ENCODE assay signal across 36 cellular contexts in genomic region chr10:133271521-133272300, GRCh38. TPM values are rescaled to one million over a fixed set of nuclear protein-coding genes. Genes with fewer than 3 reads are reported as not detected.
"Had no signal": no experiment of that assay in that cellular context is flagged by ENCODE, and none has a peak within 500 bp of the region (broad histone marks: within the 10 kb centered on the region; RNA-seq: fewer than 3 reads in every experiment).

No MANE protein-coding gene starts in this region.

- H3K27ac Mint-ChIP-seq: activated CD8-positive, alpha-beta T cell treated with anti-CD3 and anti-CD28 coated beads, Interleukin-2, amount 10 ng/mL, durations not matched to agents 7 days and 5 days; activated naive CD4-positive, alpha-beta T cell treated with anti-CD3 and anti-CD28 coated beads, Interleukin-2, amount 50 U/mL, for 24 hours; activated naive CD8-positive, alpha-beta T cell treated with anti-CD3 and anti-CD28 coated beads, Interleukin-2, amount 10 ng/mL, durations not matched to agents 7 days and 5 days; activated T-cell treated with anti-CD3 and anti-CD28 coated beads, Interleukin-2, amount 50 U/mL, for 24 hours; activated T-helper 2 cell treated with anti-CD3 and anti-CD28 coated beads, Interferon-gamma antibody, Interleukin-2, Interleukin-4, amounts not matched to agents 10 μg/mL and 5 μg/mL and 100 μg/mL, durations not matched to agents 14 hours and 24 hours and 36 hours; T-cell; T-helper 17 cell had no signal

- H3K9me3 ChIP-seq: ascending aorta, MG63, Peyer's patch had no signal

- H3K36me3 ChIP-seq: cardiac muscle cell, MG63 had no signal

- H3K27me3 ChIP-seq: ascending aorta, MG63 had no signal

- H3K9me3 Mint-ChIP-seq: activated naive CD4-positive, alpha-beta T cell treated with anti-CD3 and anti-CD28 coated beads, Interleukin-2, amount 50 U/mL, for 24 hours; activated naive CD8-positive, alpha-beta T cell treated with anti-CD3 and anti-CD28 coated beads, Interleukin-2, amount 10 ng/mL, durations not matched to agents 7 days and 5 days; activated T-cell treated with anti-CD3 and anti-CD28 coated beads, Interleukin-2, amount 50 U/mL, for 24 hours; activated T-helper 2 cell treated with anti-CD3 and anti-CD28 coated beads, Interferon-gamma antibody, Interleukin-2, Interleukin-4, amounts not matched to agents 10 μg/mL and 5 μg/mL and 100 μg/mL, durations not matched to agents 14 hours and 24 hours and 36 hours; central memory CD8-positive, alpha-beta T cell; T-cell had no signal

- H3K4me3 Mint-ChIP-seq: activated CD8-positive, alpha-beta T cell treated with anti-CD3 and anti-CD28 coated beads, Interleukin-2, amount 10 ng/mL, durations not matched to agents 7 days and 5 days; activated naive CD4-positive, alpha-beta T cell treated with anti-CD3 and anti-CD28 coated beads, Interleukin-2, amount 50 U/mL, for 24 hours; activated naive CD8-positive, alpha-beta T cell treated with anti-CD3 and anti-CD28 coated beads, Interleukin-2, amount 10 ng/mL, durations not matched to agents 7 days and 5 days; activated T-cell treated with anti-CD3 and anti-CD28 coated beads, Interleukin-2, amount 50 U/mL, for 24 hours; central memory CD8-positive, alpha-beta T cell; T-cell had no signal

- H3K27me3 Mint-ChIP-seq: activated naive CD4-positive, alpha-beta T cell treated with anti-CD3 and anti-CD28 coated beads, Interleukin-2, amount 50 U/mL, for 24 hours; activated naive CD8-positive, alpha-beta T cell treated with anti-CD3 and anti-CD28 coated beads, Interleukin-2, amount 10 ng/mL, durations not matched to agents 7 days and 5 days; activated T-cell treated with anti-CD3 and anti-CD28 coated beads, Interleukin-2, amount 50 U/mL, for 24 hours; central memory CD8-positive, alpha-beta T cell; T-cell; T-helper 17 cell had no signal

- H3K4me3 ChIP-seq: ascending aorta, cardiac muscle cell, MG63, Peyer's patch had no signal

- H3K27ac ChIP-seq: ascending aorta, cardiac muscle cell, Peyer's patch, VCaP had no signal

- H3K36me3 Mint-ChIP-seq: activated naive CD4-positive, alpha-beta T cell treated with anti-CD3 and anti-CD28 coated beads, Interleukin-2, amount 50 U/mL, for 24 hours had no signal

- ATAC-seq: activated CD8-positive, alpha-beta T cell treated with anti-CD3 and anti-CD28 coated beads, Interleukin-2, amount 10 ng/mL, durations not matched to agents 7 days and 5 days; PC-3; SK-N-SH treated with all-trans-retinoic acid at 6 μM for 48 hours; T-cell; T-helper 17 cell had no signal

- DNase-seq: activated CD4-positive, alpha-beta T cell treated with anti-CD3 and anti-CD28 coated beads for 1 hour; activated CD4-positive, alpha-beta T cell treated with anti-CD3 and anti-CD28 coated beads for 48 hours; activated CD4-positive, alpha-beta T cell treated with anti-CD3 and anti-CD28 coated beads, Interleukin-2, amount 50 U/mL, for 4 hours; activated CD4-positive, CD25-positive, alpha-beta regulatory T cell; activated CD8-positive, alpha-beta T cell treated with anti-CD3 and anti-CD28 coated beads, Interleukin-2, amount 10 ng/mL, durations not matched to agents 7 days and 5 days; activated gamma-delta T cell; activated naive CD4-positive, alpha-beta T cell treated with Interleukin-2 at 50 U/mL for 16 hours; activated naive CD8-positive, alpha-beta T cell treated with anti-CD3 and anti-CD28 coated beads, Interleukin-2, amount 10 ng/mL, durations not matched to agents 7 days and 5 days; activated T-cell treated with anti-CD3 and anti-CD28 coated beads, Interleukin-2, amount 50 U/mL, for 24 hours; amygdala; Kasumi-1; MG63; NCI-H1048; NCI-H1105 treated with DMSO at 0.1 percent for 48 hours; NCI-H1436; NCI-H1694; NCI-H1930; NCI-H345; NCI-H524 treated with DMSO at 0.1 percent for 48 hours; PC-3; Peyer's patch; RPMI8226; SHP77 treated with DMSO at 0.1 percent for 48 hours; T-cell; T-helper 17 cell; T-helper 9 cell had no signal

RNA-seq across cellular contexts. Expression of gene VENTX, which starts 34.1 kb away (rescaled TPM):
- total RNA-seq: activated CD8-positive, alpha-beta T cell treated with anti-CD3 and anti-CD28 coated beads, Interleukin-2, amount 10 ng/mL, durations not matched to agents 7 days and 5 days; activated T-helper 2 cell treated with anti-CD3 and anti-CD28 coated beads, Interferon-gamma antibody, Interleukin-2, Interleukin-4, amounts not matched to agents 10 μg/mL and 5 μg/mL and 100 μg/mL, durations not matched to agents 14 hours and 24 hours and 36 hours; cardiac muscle cell; NCI-H460; PC-3; SK-MEL-5 had no signal
- polyA plus RNA-seq: cardiac muscle cell had no signal

RNA-seq across cellular contexts. Expression of gene UTF1, which starts 41.7 kb away (rescaled TPM):
- total RNA-seq: activated CD8-positive, alpha-beta T cell treated with anti-CD3 and anti-CD28 coated beads, Interleukin-2, amount 10 ng/mL, durations not matched to agents 7 days and 5 days; activated naive CD8-positive, alpha-beta T cell treated with anti-CD3 and anti-CD28 coated beads, Interleukin-2, amount 10 ng/mL, durations not matched to agents 7 days and 5 days; ascending aorta; cardiac muscle cell; NCI-H460; PC-3; Peyer's patch; SK-MEL-5; T-helper 17 cell had no signal
- polyA plus RNA-seq: adipose tissue, cardiac muscle cell had no signal
